ENCODE assay signal across 20 cellular contexts in genomic region chr13:52461265-52461664, GRCh38. TPM values are rescaled to one million over a fixed set of nuclear protein-coding genes. Genes with fewer than 3 reads are reported as not detected.
A peak's percentile ranks its signal among the peaks of the same experiment; 100 is the strongest.
DNase-seq lines count a peak whose midpoint lies in the region; ATAC-seq, FAIRE-seq and TF ChIP-seq lines count a peak whose summit lies in the region.
"Had no signal": no experiment of that assay in that cellular context is flagged by ENCODE, and none has a peak within 500 bp of the region (broad histone marks: within the 10 kb centered on the region; RNA-seq: fewer than 3 reads in every experiment).

No MANE protein-coding gene starts in this region.

- in situ Hi-C loops in GM12878 (cut with MboI), result no loop called here

- H3K9me3 ChIP-seq in SK-N-SH (no peaks in the 10 kb centered on the region), MM.1S (replicated peaks; ENCODE audit: insufficient read depth, low read length) (no peaks in the 10 kb centered on the region), GM12878 (replicated peaks; ENCODE audit: control insufficient read depth, insufficient read depth, low read length) (no peaks in the 10 kb centered on the region)
- H3K9me3 ChIP-seq in CD8-positive, alpha-beta memory T cell (ENCODE audit: low read length), result no peaks in the 10 kb centered on the region
- H3K9me3 ChIP-seq: ascending aorta, upper lobe of left lung had no signal

- intact Hi-C loops in GM12878 (cut with micrococcal nuclease; ENCODE audit: unreplicated experiment), result no loop called here

- TF ChIP-seq RAD21 in SK-N-SH (IDR thresholded peaks at IDR 0.05; ENCODE audit: low read length) (no peak), GM12878 (IDR thresholded peaks at IDR 0.05; ENCODE audit: insufficient read depth, low read depth, low read length) (no peak)

- H2AFZ ChIP-seq in SK-N-SH (ENCODE audit: low read depth), result no peak overlapping the region
- H2AFZ ChIP-seq in MM.1S (ENCODE audit: low read length), result no peak overlapping the region
- no peak overlapping the region for H2AFZ ChIP-seq in GM12878 (ENCODE audit: control insufficient read depth, low read depth, low read length)

- H3K79me2 ChIP-seq in SK-N-SH (ENCODE audit: insufficient read depth) (peaks cover 98% of the 10 kb centered on the region), MM.1S (ENCODE audit: low read length) (peaks cover 93% of the 10 kb centered on the region), GM12878 (ENCODE audit: control insufficient read depth, insufficient read depth, low read length) (peaks cover 30% of the 10 kb centered on the region)

- TSS peak; percentile 36 for BruUV-seq in GM12878 (replicated peaks; lab: Mats Ljungman, UMichigan)

- H3K9me3 Mint-ChIP-seq in CD8-positive, alpha-beta memory T cell, result no peaks in the 10 kb centered on the region
- H3K9me3 Mint-ChIP-seq in type B pancreatic cell, result no peaks in the 10 kb centered on the region
- H3K9me3 Mint-ChIP-seq: nephron had no signal

- H3K27ac Mint-ChIP-seq in CD8-positive, alpha-beta memory T cell, result peak overlapping the region in 7 of 8 donors; percentile 25 to 69 (median 40)
- H3K27ac Mint-ChIP-seq in type B pancreatic cell, result no peak overlapping the region
- H3K27ac Mint-ChIP-seq: nephron had no signal

- peaks cover 25 to 57% (median 54%) of the 10 kb centered on the region in 3 donors for H3K4me1 Mint-ChIP-seq in CD8-positive, alpha-beta memory T cell
- H3K4me1 Mint-ChIP-seq in type B pancreatic cell (ENCODE audit: unreplicated experiment), result peaks cover 16% of the 10 kb centered on the region

- SMC1A ChIA-PET in GM12878 (lab: Charles Lee; ENCODE audit: uncharacterized antibody, unreplicated experiment), result no interaction called here

- H3K36me3 Mint-ChIP-seq in CD8-positive, alpha-beta memory T cell, result peaks cover 3 to 60% (median 14%) of the 10 kb centered on the region in 3 donors
- H3K36me3 Mint-ChIP-seq in type B pancreatic cell, result peaks cover 32% of the 10 kb centered on the region

- POLR2A ChIA-PET in SK-N-SH (lab: Yijun Ruan, JAX), result no interaction called here
- POLR2A ChIA-PET in CD8-positive, alpha-beta memory T cell (lab: Charles Lee), result no interaction called here
- POLR2A ChIA-PET in GM12878 (lab: Charles Lee), result no interaction called here

- RAD21 ChIA-PET in GM12878 (lab: Charles Lee; ENCODE audit: unreplicated experiment), result interaction anchor here (1.8 kb wide), 1 partner anchor 11 kb away, joined by 7 read pairs; the partner anchor contains the start of gene VPS36

- H3K4me2 ChIP-seq in SK-N-SH, result 0 out of 2 replicates have a peak overlapping the region, but pooled peaks have one; percentile 31
- peak overlapping the region; percentile 13; the same call in 1 of the 2 replicates for H3K4me2 ChIP-seq in MM.1S (ENCODE audit: low read depth, low read length)
- peak overlapping the region; percentile 41 for H3K4me2 ChIP-seq in GM12878 (ENCODE audit: control insufficient read depth, insufficient read depth)

- H4K20me1 ChIP-seq in SK-N-SH (ENCODE audit: insufficient read depth) (peaks cover 3% of the 10 kb centered on the region; the same call in 1 of the 2 replicates), MM.1S (ENCODE audit: insufficient read depth, low read length) (no peaks in the 10 kb centered on the region; the same call in 1 of the 2 replicates), GM12878 (ENCODE audit: control insufficient read depth, insufficient read depth) (no peaks in the 10 kb centered on the region)

- H3K9ac ChIP-seq in SK-N-SH, result no peak overlapping the region
- no peak overlapping the region for H3K9ac ChIP-seq in MM.1S (ENCODE audit: low read length)
- no peak overlapping the region for H3K9ac ChIP-seq in GM12878 (ENCODE audit: control insufficient read depth, insufficient read depth, low read length)

- no peak for FAIRE-seq in GM12878 (lab: Jason Lieb, UNC)
- FAIRE-seq in HTR-8/SVneo (lab: Jason Lieb, UNC), result no peak
- FAIRE-seq: GM12892 had no signal

- TF ChIP-seq POLR2A in GM12878 (IDR thresholded peaks at IDR 0.05; ENCODE audit: low read depth, low read length), result no peak

- CTCF ChIA-PET in SK-N-SH (lab: Yijun Ruan, JAX), result interaction anchor here (2.5 kb wide), 2 partner anchors 10 to 12 kb away, joined by 7 to 11 read pairs; partner anchors contain the start of gene VPS36
- CTCF ChIA-PET in CD8-positive, alpha-beta memory T cell (lab: Charles Lee), result no interaction called here
- CTCF ChIA-PET in GM12878 (lab: Yijun Ruan, JAX), result interaction anchor here (1.1 kb wide), 1 partner anchor 14 kb away, joined by 4 read pairs; no protein-coding TSS in a partner anchor

- no peaks in the 10 kb centered on the region for H3K27me3 ChIP-seq in SK-N-SH (ENCODE audit: insufficient read depth)
- H3K27me3 ChIP-seq in CD8-positive, alpha-beta memory T cell (ENCODE audit: insufficient read depth, low read length, poor library complexity, severe bottlenecking), result no peaks in the 10 kb centered on the region
- no peaks in the 10 kb centered on the region for H3K27me3 ChIP-seq in MM.1S (replicated peaks; ENCODE audit: insufficient read depth, low read length)
- no peaks in the 10 kb centered on the region for H3K27me3 ChIP-seq in GM12878 (replicated peaks in 1 of 2; ENCODE audit: control insufficient read depth in 2 of 2, insufficient read depth in 2 of 2, low read length in 1 of 2)
- H3K27me3 ChIP-seq: ascending aorta, upper lobe of left lung had no signal

- H3F3A ChIP-seq in SK-N-SH (replicated peaks; ENCODE audit: insufficient read depth), result peaks cover 7% of the 10 kb centered on the region
- H3F3A ChIP-seq in MM.1S (ENCODE audit: insufficient read depth, low read length), result no peaks in the 10 kb centered on the region

- H3K4me3 ChIP-seq in SK-N-SH (ENCODE audit: low read depth in 2 of 2, low read length in 1 of 2) (no peak overlapping the region), MM.1S (ENCODE audit: low read length) (no peak overlapping the region), GM12878 (0 out of 2 replicates have a peak overlapping the region, but pooled peaks have one; percentile 21)
- H3K4me3 ChIP-seq in CD8-positive, alpha-beta memory T cell (ENCODE audit: low read length), result no peak overlapping the region
- H3K4me3 ChIP-seq: ascending aorta, upper lobe of left lung had no signal

- ATAC-seq in SK-N-SH treated with all-trans-retinoic acid at 6 μM for 48 hours (no peak; the same call in 1 of the 3 replicates), GM12878 (peak; percentile 62)

- TF ChIP-seq EP300 in SK-N-SH (IDR thresholded peaks at IDR 0.05; ENCODE audit: borderline replicate concordance in 1 of 2, low read depth in 1 of 2, low read length in 1 of 2) (no peak), GM12878 (IDR thresholded peaks at IDR 0.05; ENCODE audit: borderline replicate concordance in 1 of 2, control insufficient read depth in 1 of 2, low read depth in 2 of 2, low read length in 2 of 2) (no peak)

- H3K27me3 Mint-ChIP-seq in CD8-positive, alpha-beta memory T cell, result no peaks in the 10 kb centered on the region
- H3K27me3 Mint-ChIP-seq in type B pancreatic cell, result no peaks in the 10 kb centered on the region

- H3K36me3 ChIP-seq in SK-N-SH (replicated peaks in 1 of 2; ENCODE audit: control insufficient read depth in 1 of 2, insufficient read depth in 2 of 2, low read length in 1 of 2) (peaks cover 37 to 48% of the 10 kb centered on the region in 2 experiments), MM.1S (replicated peaks; ENCODE audit: insufficient read depth, low read length) (no peaks in the 10 kb centered on the region; the same call in 1 of the 2 replicates), GM12878 (ENCODE audit: control insufficient read depth in 2 of 2, insufficient read depth in 2 of 2, low read length in 1 of 2) (peaks cover 0 to 17% of the 10 kb centered on the region in 2 experiments; a peak in 2 of 4 replicates)
- peaks cover 5% of the 10 kb centered on the region for H3K36me3 ChIP-seq in CD8-positive, alpha-beta memory T cell (ENCODE audit: insufficient read depth, low read length)

- TF ChIP-seq CTCF in SK-N-SH (IDR thresholded peaks at IDR 0.05) (no peak), MM.1S (IDR thresholded peaks at IDR 0.05; ENCODE audit: low read length) (no peak), GM12878 (IDR thresholded peaks at IDR 0.05 in 2 of 3, conservative IDR thresholded peaks at IDR 0.05 in 1 of 3; ENCODE audit: control insufficient read depth in 2 of 3, extremely low read depth in 1 of 3, insufficient read depth in 1 of 3, low read depth in 3 of 3, low read length in 3 of 3) (no peak), type B pancreatic cell (conservative IDR thresholded peaks at IDR 0.05) (no peak)

- H3K9me2 ChIP-seq in SK-N-SH (no peaks in the 10 kb centered on the region), MM.1S (replicated peaks; ENCODE audit: insufficient read depth, low read length) (no peaks in the 10 kb centered on the region)

- DNase-seq in SK-N-SH (no peak), MM.1S (no peak), GM12878 (ENCODE audit: low read depth, low spot score) (no peak), type B pancreatic cell (ENCODE audit: extremely low spot score, unreplicated experiment) (no peak), HTR-8/SVneo (ENCODE audit: insufficient read length, low spot score) (no peak)
- DNase-seq in CD8-positive, alpha-beta memory T cell, result no peak
- DNase-seq in stimulated activated CD8-positive, alpha-beta memory T cell treated with anti-CD3 and anti-CD28 coated beads, Interleukin-4, amount 100 ng/mL, for 48 hours, result no peak
- DNase-seq: activated CD4-positive, CD25-positive, alpha-beta regulatory T cell; activated CD8-positive, alpha-beta memory T cell treated with anti-CD3 and anti-CD28 coated beads, Interleukin-2, amount 50 U/mL, for 4 hours; activated naive CD4-positive, alpha-beta T cell; DMS153; NCI-H1436; NCI-H2171 treated with DMSO at 0.1 percent for 48 hours; T1000; upper lobe of left lung had no signal

- H3K4me3 Mint-ChIP-seq in CD8-positive, alpha-beta memory T cell, result peak overlapping the region in 3 of 7 donors; percentile 2 to 50 (median 18)
- no peak overlapping the region for H3K4me3 Mint-ChIP-seq in type B pancreatic cell

- WGBS in SK-N-SH (ENCODE audit: low lambda C conversion rate), result 75% methylated on average over 3 of the region's 3 CpGs
- WGBS in GM12878 (ENCODE audit: insufficient coverage, insufficient replicate concordance, low lambda C conversion rate, missing lambda C conversion rate), result 76% methylated on average over 3 of the region's 3 CpGs

- H3K27ac ChIP-seq in SK-N-SH (ENCODE audit: low read depth in 2 of 2, low read length in 1 of 2), result peak overlapping the region in 1 of 2 experiments; percentile 6; a peak in 1 of 4 replicates
- no peak overlapping the region for H3K27ac ChIP-seq in CD8-positive, alpha-beta memory T cell (ENCODE audit: low read depth, low read length)
- no peak overlapping the region for H3K27ac ChIP-seq in MM.1S (ENCODE audit: low read length)
- no peak overlapping the region for H3K27ac ChIP-seq in GM12878 (ENCODE audit: control insufficient read depth, insufficient read depth)
- H3K27ac ChIP-seq: 22Rv1, ascending aorta, upper lobe of left lung had no signal

- H3K4me1 ChIP-seq in SK-N-SH (ENCODE audit: control insufficient read depth in 1 of 2, insufficient read depth in 2 of 2, low read depth in 1 of 2, low read length in 1 of 2) (peaks cover 4 to 18% of the 10 kb centered on the region in 2 experiments; a peak in 3 of 4 replicates), MM.1S (ENCODE audit: low read length) (peaks cover 11% of the 10 kb centered on the region; the same call in 1 of the 2 replicates), GM12878 (ENCODE audit: control insufficient read depth, insufficient read depth, low read length) (no peaks in the 10 kb centered on the region)
- H3K4me1 ChIP-seq in CD8-positive, alpha-beta memory T cell (ENCODE audit: insufficient read depth, low read length), result peaks cover 15% of the 10 kb centered on the region

RNA-seq across cellular contexts. Expression of gene CKAP2, which starts 6.0 kb away (rescaled TPM):
- polyA plus RNA-seq in SK-N-SH (2012; rRNA removed) (7.1 TPM in 2 replicates), GM12878 (2011; rRNA removed) (22.1 and 39.8 TPM in 2 replicates), GM12878 (2014; fragmentation: Illumina TruSeq; extraction: Trizol) (58.6 and 65.3 TPM in 2 replicates), GM12878 (2014; fragmentation: Nextera tagmentation; extraction: Ambion mirVana) (10 to 100 TPM; 20.9 to 21.8 TPM), GM12878 (2014; rRNA removed) (20.6 and 25.6 TPM in 2 replicates), GM12878 (2016; fragmentation: Nextera tagmentation; extraction: Ambion mirVana) (10 to 100 TPM; 58.5 to 62.3 TPM)
- 12.4 and 15.4 TPM in 2 replicates for polyA plus RNA-seq in SK-N-SH (2012; cell fraction: cytosol; rRNA removed)
- polyA plus RNA-seq in SK-N-SH (2012; cell fraction: nucleus; rRNA removed), result 3.9 and 8.4 TPM in 2 replicates
- total RNA-seq in CD8-positive, alpha-beta memory T cell, result 10 to 100 TPM; 31.1 to 36.1 TPM
- 12.2 TPM for polyA plus RNA-seq in CD8-positive, alpha-beta memory T cell
- total RNA-seq in GM12878 (2013; cell fraction: nucleolus; rRNA removed), result 39.3 and 45.4 TPM in 2 replicates
- total RNA-seq in GM12878 (2014; rRNA removed) (32.2 and 39.3 TPM in 2 replicates), GM12878 (2014; rRNA removed; fragmentation: Illumina TruSeq; extraction: Trizol) (51.4 and 52.4 TPM in 2 replicates), GM12878 (2021) (41.6 and 42.9 TPM in 2 replicates), type B pancreatic cell (ENCODE audit: low replicate concordance) (25.2 and 67.4 TPM in 2 replicates)
- 11.6 TPM for polyA plus RNA-seq in GM12878 (2011; ENCODE audit: low read depth)
- 9.4 and 13.8 TPM in 2 replicates for polyA plus RNA-seq in GM12878 (2011; cell fraction: cytosol; rRNA removed)
- polyA plus RNA-seq in GM12878 (2011; cell fraction: nucleus; rRNA removed), result 15.1 and 20.2 TPM in 2 replicates
- polyA plus RNA-seq in GM12878 (2012), result 21.3 and 28.3 TPM in 2 replicates
- 15.1 and 19.2 TPM in 2 replicates for polyA minus RNA-seq in GM12878 (2011; rRNA and poly(A)+ RNA removed)
- polyA minus RNA-seq in GM12878 (2011; cell fraction: cytosol; rRNA and poly(A)+ RNA removed), result 13.5 and 13.6 TPM in 2 replicates
- polyA minus RNA-seq in GM12878 (2011; cell fraction: nucleus; rRNA and poly(A)+ RNA removed), result 10.3 and 14.7 TPM in 2 replicates

RNA-seq across cellular contexts. Expression of gene VPS36, which starts 10.8 kb away (rescaled TPM):
- polyA plus RNA-seq in SK-N-SH (2012; rRNA removed) (9.9 and 14.5 TPM in 2 replicates), GM12878 (2011; rRNA removed) (25.7 and 41.5 TPM in 2 replicates), GM12878 (2014; fragmentation: Illumina TruSeq; extraction: Trizol) (26.7 and 35.6 TPM in 2 replicates), GM12878 (2014; fragmentation: Nextera tagmentation; extraction: Ambion mirVana) (10 to 100 TPM; 10.3 to 12.3 TPM), GM12878 (2014; rRNA removed) (22.8 and 25.2 TPM in 2 replicates), GM12878 (2016; fragmentation: Nextera tagmentation; extraction: Ambion mirVana) (10 to 100 TPM; 23.3 to 29.0 TPM)
- 10.2 and 13.1 TPM in 2 replicates for polyA plus RNA-seq in SK-N-SH (2012; cell fraction: cytosol; rRNA removed)
- 25.8 and 48.0 TPM in 2 replicates for polyA plus RNA-seq in SK-N-SH (2012; cell fraction: nucleus; rRNA removed)
- 10 to 100 TPM; 33.8 to 34.9 TPM for total RNA-seq in CD8-positive, alpha-beta memory T cell
- polyA plus RNA-seq in CD8-positive, alpha-beta memory T cell, result 47.1 TPM
- total RNA-seq in GM12878 (2013; cell fraction: nucleolus; rRNA removed), result 157 and 173 TPM in 2 replicates
- total RNA-seq in GM12878 (2014; rRNA removed) (24.4 and 26.5 TPM in 2 replicates), GM12878 (2014; rRNA removed; fragmentation: Illumina TruSeq; extraction: Trizol) (23.4 and 23.7 TPM in 2 replicates), GM12878 (2021) (16.1 and 16.3 TPM in 2 replicates), type B pancreatic cell (ENCODE audit: low replicate concordance) (35.2 and 41.6 TPM in 2 replicates)
- 12.9 TPM for polyA plus RNA-seq in GM12878 (2011; ENCODE audit: low read depth)
- 8.5 and 10.3 TPM in 2 replicates for polyA plus RNA-seq in GM12878 (2011; cell fraction: cytosol; rRNA removed)
- polyA plus RNA-seq in GM12878 (2011; cell fraction: nucleus; rRNA removed), result 33.6 and 39.6 TPM in 2 replicates
- polyA plus RNA-seq in GM12878 (2012), result 15.5 and 16.1 TPM in 2 replicates
- polyA minus RNA-seq in GM12878 (2011; rRNA and poly(A)+ RNA removed), result 10.1 and 14.0 TPM in 2 replicates
- polyA minus RNA-seq in GM12878 (2011; cell fraction: cytosol; rRNA and poly(A)+ RNA removed), result 6.3 and 10.4 TPM in 2 replicates
- 14.1 and 19.5 TPM in 2 replicates for polyA minus RNA-seq in GM12878 (2011; cell fraction: nucleus; rRNA and poly(A)+ RNA removed)

RNA-seq across cellular contexts. Expression of gene THSD1, which starts 55.3 kb away (rescaled TPM):
- polyA plus RNA-seq in SK-N-SH (2012; rRNA removed), result 8.9 and 10.1 TPM in 2 replicates
- 6.2 and 8.1 TPM in 2 replicates for polyA plus RNA-seq in SK-N-SH (2012; cell fraction: cytosol; rRNA removed)
- polyA plus RNA-seq in SK-N-SH (2012; cell fraction: nucleus; rRNA removed), result 12.0 and 14.6 TPM in 2 replicates
- under 1 TPM; 0.20 to 0.26 TPM for total RNA-seq in CD8-positive, alpha-beta memory T cell
- polyA plus RNA-seq in CD8-positive, alpha-beta memory T cell, result not detected
- total RNA-seq in GM12878 (2013; cell fraction: nucleolus; rRNA removed), result 1.1 and 1.3 TPM in 2 replicates
- 0.17 and 0.38 TPM in 2 replicates for total RNA-seq in GM12878 (2014; rRNA removed)
- 0.13 and 0.28 TPM in 2 replicates for total RNA-seq in GM12878 (2014; rRNA removed; fragmentation: Illumina TruSeq; extraction: Trizol)
- 0.13 and 0.15 TPM in 2 replicates for total RNA-seq in GM12878 (2021)
- not detected for polyA plus RNA-seq in GM12878 (2011; ENCODE audit: low read depth)
- 0.07 and 0.12 TPM in 2 replicates for polyA plus RNA-seq in GM12878 (2011; rRNA removed)
- polyA plus RNA-seq in GM12878 (2011; cell fraction: cytosol; rRNA removed), result 0.03 TPM in 1 of 2 replicates, not detected in the other
- 0.29 and 0.31 TPM in 2 replicates for polyA plus RNA-seq in GM12878 (2011; cell fraction: nucleus; rRNA removed)
- 0.05 and 0.11 TPM in 2 replicates for polyA plus RNA-seq in GM12878 (2012)
- 0.04 TPM in 1 of 2 replicates, not detected in the other for polyA plus RNA-seq in GM12878 (2014; fragmentation: Illumina TruSeq; extraction: Trizol)
- under 1 TPM; 0.03 to 0.04 TPM for polyA plus RNA-seq in GM12878 (2014; fragmentation: Nextera tagmentation; extraction: Ambion mirVana)
- polyA plus RNA-seq in GM12878 (2014; rRNA removed), result 0.09 and 0.20 TPM in 2 replicates
- not detected for polyA plus RNA-seq in GM12878 (2016; fragmentation: Nextera tagmentation; extraction: Ambion mirVana)
- polyA minus RNA-seq in GM12878 (2011; rRNA and poly(A)+ RNA removed), result 0.26 and 0.95 TPM in 2 replicates
- 0.40 TPM in 1 of 2 replicates, not detected in the other for polyA minus RNA-seq in GM12878 (2011; cell fraction: cytosol; rRNA and poly(A)+ RNA removed)
- 0.12 and 0.67 TPM in 2 replicates for polyA minus RNA-seq in GM12878 (2011; cell fraction: nucleus; rRNA and poly(A)+ RNA removed)
- total RNA-seq in type B pancreatic cell (ENCODE audit: low replicate concordance), result 0.63 and 0.64 TPM in 2 replicates
